In the genomic region with DNA sequence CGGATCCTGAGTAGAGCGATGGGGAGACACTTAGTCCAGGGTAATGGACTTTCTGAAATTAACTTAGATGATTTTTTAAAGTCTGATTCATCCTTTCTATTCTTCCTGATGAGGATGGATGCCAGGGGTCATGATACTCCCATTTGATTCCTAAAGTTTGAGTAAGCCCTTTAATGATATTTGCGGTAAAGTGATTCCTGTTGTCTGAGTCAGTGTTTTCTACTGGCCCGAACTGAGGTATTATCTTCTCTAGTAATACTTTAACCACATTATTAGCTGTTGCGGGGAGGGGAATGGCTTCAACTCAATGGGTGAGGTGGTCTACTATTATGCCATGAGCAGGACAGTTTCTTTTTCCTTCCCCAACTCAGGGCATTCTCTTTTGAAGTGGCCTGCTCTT, we compare ENCODE assay signal across 17 cellular contexts.
DNase-seq lines count a peak whose midpoint lies in the region; ATAC-seq, FAIRE-seq and TF ChIP-seq lines count a peak whose summit lies in the region.
"Had no signal": no experiment of that assay in that cellular context is flagged by ENCODE, and none has a peak within 500 bp of the region (broad histone marks: within the 10 kb centered on the region; RNA-seq: fewer than 3 reads in every experiment).

No MANE protein-coding gene starts in this region.

- DNase-seq in EH (ENCODE audit: low read depth) (peak; percentile 98), PC-9 (peak in 1 of 2 experiments; percentile 90), epithelial cell of esophagus (ENCODE audit: low read depth) (peak; percentile 85), sciatic nerve (ENCODE audit: low spot score) (no peak), small intestine (no peak), psoas muscle (no peak), SIG-M5 treated with dmso at 0.1 percent for 504 hours (lab: John Stamatoyannopoulos, UW; ENCODE audit: unreplicated experiment) (no peak)
- no peak for DNase-seq in activated T-helper 1 cell treated with anti-CD3 and anti-CD28 coated beads, Interleukin-12 subunit alpha, Interleukin-12 subunit beta, Interleukin-2, Interleukin-4 antibody, amounts not matched to agents 30 ng/mL and 10 ng/mL and 1 ng/mL, durations not matched to agents 14 hours and 24 hours and 36 hours (ENCODE audit: low spot score)
- DNase-seq: activated CD4-positive, alpha-beta T cell treated with anti-CD3 and anti-CD28 coated beads, Interleukin-2, amount 50 U/mL, for 4 hours; activated naive CD4-positive, alpha-beta T cell; glutamatergic neuron; left ventricle myocardium superior; NCI-H1694; occipital lobe; stimulated activated CD4-positive, alpha-beta T cell treated with anti-CD3 and anti-CD28 coated beads, Interleukin-2, amount 100 ng/mL, for 24 hours; stimulated activated naive B cell treated with anti-CD40 and anti-IgM and Interleukin-4, amounts not matched to agents 10 μg/mL and 1 μg/mL and 100 μg/mL, for 72 hours had no signal

- peak overlapping the region; percentile 85 for H3K27ac ChIP-seq in PC-9
- H3K27ac ChIP-seq in small intestine (ENCODE audit: low read depth in 1 of 2, low read length in 1 of 2): no peak overlapping the region
- no peak overlapping the region for H3K27ac ChIP-seq in psoas muscle
- H3K27ac ChIP-seq: coronary artery had no signal

- POLR2A ChIA-PET in PC-9 (lab: Charles Lee; ENCODE audit: unreplicated experiment): no interaction called here

- no peak for TF ChIP-seq CTCF in PC-9 (conservative IDR thresholded peaks at IDR 0.05)
- no peak for TF ChIP-seq CTCF in epithelial cell of esophagus (IDR thresholded peaks at IDR 0.05; ENCODE audit: insufficient read depth, low read depth, low read length, missing control alignments)
- no peak for TF ChIP-seq CTCF in psoas muscle (IDR thresholded peaks at IDR 0.05)

- no peak for FAIRE-seq in small intestine (lab: Jason Lieb, UNC)

- peaks cover 23% of the 10 kb centered on the region for H3K4me1 ChIP-seq in PC-9 (replicated peaks; ENCODE audit: insufficient read depth)
- H3K4me1 ChIP-seq in small intestine (ENCODE audit: control insufficient read depth in 2 of 2, insufficient read depth in 1 of 2, low read depth in 1 of 2, low read length in 1 of 2): no peaks in the 10 kb centered on the region
- no peaks in the 10 kb centered on the region for H3K4me1 ChIP-seq in psoas muscle

- ATAC-seq in sciatic nerve (peak; percentile 74), psoas muscle (no peak)
- ATAC-seq: left ventricle myocardium superior; stimulated activated naive B cell treated with anti-CD40 and anti-IgM and Interleukin-4, amounts not matched to agents 10 μg/mL and 1 μg/mL and 100 μg/mL, for 72 hours had no signal

- peaks cover 54% of the 10 kb centered on the region for H3K36me3 ChIP-seq in PC-9 (ENCODE audit: low read depth)
- peaks cover 0 to 8% of the 10 kb centered on the region in 2 donors for H3K36me3 ChIP-seq in small intestine (ENCODE audit: control insufficient read depth in 2 of 2, insufficient read depth in 2 of 2, low read length in 2 of 2)
- no peaks in the 10 kb centered on the region for H3K36me3 ChIP-seq in psoas muscle (ENCODE audit: insufficient read depth in 1 of 2, low read depth in 1 of 2)

- peak overlapping the region; percentile 65 for H3K4me2 ChIP-seq in PC-9

- 92 to 99% (median 94%) methylated on average over 5 of the region's 5 CpGs for WGBS in small intestine, 3 donors
- WGBS in psoas muscle, 3 donors: 89 to 93% (median 92%) methylated on average over 5 of the region's 5 CpGs

- no TSS peak for BruUV-seq in PC-9 (replicated peaks; lab: Mats Ljungman, UMichigan)

- no peaks in the 10 kb centered on the region for H3K4me1 Mint-ChIP-seq in activated T-helper 1 cell treated with anti-CD3 and anti-CD28 coated beads, Interleukin-12 subunit alpha, Interleukin-12 subunit beta, Interleukin-2, Interleukin-4 antibody, amounts not matched to agents 30 ng/mL and 10 ng/mL and 1 ng/mL, durations not matched to agents 14 hours and 24 hours and 36 hours (ENCODE audit: low read depth)

- no peaks in the 10 kb centered on the region for H4K20me1 ChIP-seq in PC-9 (ENCODE audit: insufficient read depth)

- intact Hi-C loops in PC-9 (cut with micrococcal nuclease; ENCODE audit: unreplicated experiment): no loop called here
- intact Hi-C loops in sciatic nerve (cut with DNase I): no loop called here
- intact Hi-C loops in psoas muscle (cut with DNase I): no loop called here
- intact Hi-C loops in activated T-helper 1 cell treated with anti-CD3 and anti-CD28 coated beads, Interleukin-12 subunit alpha, Interleukin-12 subunit beta, Interleukin-2, Interleukin-4 antibody, amounts not matched to agents 30 ng/mL and 10 ng/mL and 1 ng/mL, durations not matched to agents 14 hours and 24 hours and 36 hours (cut with micrococcal nuclease): no loop called here

- H3F3A ChIP-seq in PC-9 (ENCODE audit: insufficient read depth, low read depth): peaks cover 18% of the 10 kb centered on the region

- CTCF ChIA-PET in PC-9 (lab: Charles Lee): interaction anchor here (0.6 kb wide), 1 partner anchor 118 kb away, joined by 4 read pairs; no protein-coding TSS in a partner anchor

- H3K27me3 Mint-ChIP-seq in activated T-helper 1 cell treated with anti-CD3 and anti-CD28 coated beads, Interleukin-12 subunit alpha, Interleukin-12 subunit beta, Interleukin-2, Interleukin-4 antibody, amounts not matched to agents 30 ng/mL and 10 ng/mL and 1 ng/mL, durations not matched to agents 14 hours and 24 hours and 36 hours (ENCODE audit: insufficient read depth): peaks cover 2% of the 10 kb centered on the region
- H3K27me3 Mint-ChIP-seq: stimulated activated naive B cell treated with anti-CD40 and anti-IgM and Interleukin-4, amounts not matched to agents 10 μg/mL and 1 μg/mL and 100 μg/mL, for 72 hours had no signal

- no peaks in the 10 kb centered on the region for H3K9me2 ChIP-seq in PC-9 (ENCODE audit: insufficient read depth)

- peaks cover 65% of the 10 kb centered on the region for H3K9me3 Mint-ChIP-seq in activated T-helper 1 cell treated with anti-CD3 and anti-CD28 coated beads, Interleukin-12 subunit alpha, Interleukin-12 subunit beta, Interleukin-2, Interleukin-4 antibody, amounts not matched to agents 30 ng/mL and 10 ng/mL and 1 ng/mL, durations not matched to agents 14 hours and 24 hours and 36 hours

- peaks cover 8% of the 10 kb centered on the region; the same call in 1 of the 2 replicates for H3K79me2 ChIP-seq in PC-9 (ENCODE audit: low read depth)

- no peak overlapping the region for H3K4me3 Mint-ChIP-seq in activated T-helper 1 cell treated with anti-CD3 and anti-CD28 coated beads, Interleukin-12 subunit alpha, Interleukin-12 subunit beta, Interleukin-2, Interleukin-4 antibody, amounts not matched to agents 30 ng/mL and 10 ng/mL and 1 ng/mL, durations not matched to agents 14 hours and 24 hours and 36 hours
- H3K4me3 Mint-ChIP-seq: stimulated activated naive B cell treated with anti-CD40 and anti-IgM and Interleukin-4, amounts not matched to agents 10 μg/mL and 1 μg/mL and 100 μg/mL, for 72 hours had no signal

- H2AFZ ChIP-seq in PC-9: no peak overlapping the region

- no peak overlapping the region for H3K4me3 ChIP-seq in PC-9
- H3K4me3 ChIP-seq in epithelial cell of esophagus (ENCODE audit: low read length): no peak overlapping the region
- no peak overlapping the region for H3K4me3 ChIP-seq in small intestine (ENCODE audit: low read depth in 1 of 2, low read length in 2 of 2)
- H3K4me3 ChIP-seq in psoas muscle: no peak overlapping the region
- H3K4me3 ChIP-seq: coronary artery had no signal

- H3K27ac Mint-ChIP-seq in activated T-helper 1 cell treated with anti-CD3 and anti-CD28 coated beads, Interleukin-12 subunit alpha, Interleukin-12 subunit beta, Interleukin-2, Interleukin-4 antibody, amounts not matched to agents 30 ng/mL and 10 ng/mL and 1 ng/mL, durations not matched to agents 14 hours and 24 hours and 36 hours: no peak overlapping the region
- H3K27ac Mint-ChIP-seq: stimulated activated naive B cell treated with anti-CD40 and anti-IgM and Interleukin-4, amounts not matched to agents 10 μg/mL and 1 μg/mL and 100 μg/mL, for 72 hours had no signal

- H3K27me3 ChIP-seq in PC-9 (ENCODE audit: insufficient read depth, low read depth): no peaks in the 10 kb centered on the region
- no peaks in the 10 kb centered on the region for H3K27me3 ChIP-seq in small intestine (ENCODE audit: control insufficient read depth in 2 of 2, insufficient read depth in 2 of 2, low read length in 2 of 2)
- no peaks in the 10 kb centered on the region for H3K27me3 ChIP-seq in psoas muscle (ENCODE audit: insufficient read depth in 3 of 3, low read length in 2 of 3)

- H3K36me3 Mint-ChIP-seq in activated T-helper 1 cell treated with anti-CD3 and anti-CD28 coated beads, Interleukin-12 subunit alpha, Interleukin-12 subunit beta, Interleukin-2, Interleukin-4 antibody, amounts not matched to agents 30 ng/mL and 10 ng/mL and 1 ng/mL, durations not matched to agents 14 hours and 24 hours and 36 hours (ENCODE audit: low read depth): peaks cover 35% of the 10 kb centered on the region

- H3K9me3 ChIP-seq in PC-9 (ENCODE audit: insufficient read depth, low read depth) (peaks cover 37% of the 10 kb centered on the region), small intestine (ENCODE audit: control insufficient read depth, low read depth) (peaks cover 6% of the 10 kb centered on the region), psoas muscle (peaks cover 5% of the 10 kb centered on the region)

Comparison
In these comparisons a context has a peak if more than half of its experiments do, and no peak if none do; other contexts are left out.
1. DNase-seq: peak in EH (single experiment) and epithelial cell of esophagus (single experiment); none in sciatic nerve (single experiment), small intestine (single experiment), psoas muscle (0 of 2), activated T-helper 1 cell treated with anti-CD3 and anti-CD28 coated beads, Interleukin-12 subunit alpha, Interleukin-12 subunit beta, Interleukin-2, Interleukin-4 antibody, amounts not matched to agents 30 ng/mL and 10 ng/mL and 1 ng/mL, durations not matched to agents 14 hours and 24 hours and 36 hours (single experiment) and SIG-M5 treated with dmso at 0.1 percent for 504 hours (single experiment).